In genomic region chr4:73867783-73868182, GRCh38 we compare ENCODE assay signal across 14 cellular contexts. TPM values are rescaled to one million over a fixed set of nuclear protein-coding genes. Genes with fewer than 3 reads are reported as not detected.
DNase-seq lines count a peak whose midpoint lies in the region; ATAC-seq, FAIRE-seq and TF ChIP-seq lines count a peak whose summit lies in the region.
"Had no signal": no experiment of that assay in that cellular context is flagged by ENCODE, and none has a peak within 500 bp of the region (broad histone marks: within the 10 kb centered on the region; RNA-seq: fewer than 3 reads in every experiment).

No MANE protein-coding gene starts in this region.

- H3K27ac ChIP-seq in upper lobe of right lung (no peak overlapping the region), kidney (ENCODE audit: low read depth in 2 of 2, low read length in 2 of 2) (no peak overlapping the region)
- H3K27ac ChIP-seq: PC-9, tibial artery had no signal

- H3K36me3 ChIP-seq in upper lobe of right lung (no peaks in the 10 kb centered on the region), kidney (ENCODE audit: control insufficient read depth in 1 of 2, insufficient read depth in 2 of 2, low read length in 2 of 2) (no peaks in the 10 kb centered on the region)
- H3K36me3 ChIP-seq: tibial artery had no signal

- no peak for FAIRE-seq in kidney (lab: Jason Lieb, UNC)
- FAIRE-seq: astrocyte, GM18507 had no signal

- no peak overlapping the region for H3K4me3 ChIP-seq in upper lobe of right lung
- H3K4me3 ChIP-seq in kidney (ENCODE audit: low read length in 2 of 2) = no peak overlapping the region
- H3K4me3 ChIP-seq: PC-9, skin epidermis had no signal

- DNase-seq in NCI-H82 (lab: John Stamatoyannopoulos, UW) = peak; percentile 6
- DNase-seq in NCI-H82 treated with DMSO at 0.1 percent for 48 hours (lab: John Stamatoyannopoulos, UW; ENCODE audit: unreplicated experiment) = no peak
- peak; percentile 46 for DNase-seq in SW480 (ENCODE audit: low spot score)
- DNase-seq in iPS-NIHi7 (ENCODE audit: extremely low spot score) = peak; percentile 34
- no peak for DNase-seq in upper lobe of right lung
- no peak for DNase-seq in hepatic stellate cell (ENCODE audit: low spot score)
- DNase-seq in left ventricle myocardium superior = no peak
- DNase-seq in kidney = no peak
- DNase-seq: activated T-cell treated with anti-CD3 and anti-CD28 coated beads, Interleukin-2, amount 50 U/mL, for 1 hour; PC-9; tibial artery had no signal

- TF ChIP-seq CTCF in upper lobe of right lung (IDR thresholded peaks at IDR 0.05) (no peak), kidney (IDR thresholded peaks at IDR 0.05; ENCODE audit: borderline replicate concordance, extremely low read depth, insufficient read depth) (no peak)

- intact Hi-C loops in upper lobe of right lung (cut with DNase I) (no loop called here), left ventricle myocardium superior (cut with micrococcal nuclease) (no loop called here), kidney (cut with DNase I) (no loop called here)

- H3K4me1 ChIP-seq in upper lobe of right lung (no peaks in the 10 kb centered on the region), kidney (ENCODE audit: control insufficient read depth in 1 of 2, insufficient read depth in 1 of 2, low read depth in 1 of 2, low read length in 2 of 2) (peaks cover 0 to 8% of the 10 kb centered on the region in 2 donors)

- no peaks in the 10 kb centered on the region for H3K9me3 ChIP-seq in upper lobe of right lung
- H3K9me3 ChIP-seq in kidney (ENCODE audit: control insufficient read depth in 1 of 2, low read length in 2 of 2) = no peaks in the 10 kb centered on the region
- H3K9me3 ChIP-seq: tibial artery had no signal

- peak; percentile 74 for ATAC-seq in upper lobe of right lung
- no peak for ATAC-seq in left ventricle myocardium superior

- H3K27me3 ChIP-seq in upper lobe of right lung = no peaks in the 10 kb centered on the region

- no peak overlapping the region for H3K9ac ChIP-seq in kidney (ENCODE audit: low read length in 2 of 2)

RNA-seq across cellular contexts. Expression of gene CXCL1, which starts 1.4 kb away (rescaled TPM):
- total RNA-seq in upper lobe of right lung (8.2 TPM), left ventricle myocardium superior (3.0 TPM), kidney (29.7 TPM)
- polyA plus RNA-seq in kidney (ENCODE audit: insufficient read depth, low read depth, low replicate concordance) = 6.4 TPM

RNA-seq across cellular contexts. Expression of gene PF4V1, which starts 14.7 kb away (rescaled TPM):
- not detected for total RNA-seq in upper lobe of right lung
- total RNA-seq in left ventricle myocardium superior = not detected
- total RNA-seq in kidney = 1.0 TPM
- polyA plus RNA-seq in kidney (ENCODE audit: insufficient read depth, low read depth, low replicate concordance) = not detected
- total RNA-seq: astrocyte, PC-9 had no signal

RNA-seq across cellular contexts. Expression of gene CXCL6, which starts 31.3 kb away (rescaled TPM):
- total RNA-seq in upper lobe of right lung (not detected), left ventricle myocardium superior (0.30 TPM), kidney (8.2 TPM)
- 1.1 TPM for polyA plus RNA-seq in kidney (ENCODE audit: insufficient read depth, low read depth, low replicate concordance)
- total RNA-seq: PC-9 had no signal

Comparison
In these comparisons a context has a peak if more than half of its experiments do, and no peak if none do; other contexts are left out.
1. DNase-seq: peak in NCI-H82 (single experiment), SW480 (single experiment) and iPS-NIHi7 (single experiment); none in NCI-H82 treated with DMSO at 0.1 percent for 48 hours (single experiment), upper lobe of right lung (single experiment), hepatic stellate cell (single experiment), left ventricle myocardium superior (single experiment) and kidney (single experiment).